ENCODE assay signal across 15 cellular contexts in genomic region chr7:94212160-94212559, GRCh38.
"Had no signal": no experiment of that assay in that cellular context is flagged by ENCODE, and none has a peak within 500 bp of the region (broad histone marks: within the 10 kb centered on the region; RNA-seq: fewer than 3 reads in every experiment).

No MANE protein-coding gene starts in this region.

- DNase-seq: activated CD4-positive, alpha-beta T cell treated with anti-CD3 and anti-CD28 coated beads for 4 hours; activated CD8-positive, alpha-beta T cell treated with anti-CD3 and anti-CD28 coated beads for 36 hours; activated effector memory CD4-positive, alpha-beta T cell treated with Interleukin-2 at 50 U/mL for 16 hours; activated naive CD4-positive, alpha-beta T cell treated with anti-CD3 and anti-CD28 coated beads, Interleukin-2, amount 50 U/mL, for 16 hours; activated T-cell treated with anti-CD3 and anti-CD28 coated beads, Interleukin-2, amount 50 U/mL, for 4 hours; dorsolateral prefrontal cortex; erythroblast; islet precursor cell; mammary epithelial cell; naive B cell; stimulated activated CD4-positive, alpha-beta T cell treated with anti-CD3 and anti-CD28 coated beads, Interleukin-2, amount 100 ng/mL, for 48 hours; stimulated activated naive B cell treated with anti-CD40 and anti-IgM and Interleukin-4, amounts not matched to agents 10 μg/mL and 1 μg/mL and 100 μg/mL, for 72 hours; thyroid gland had no signal

- H3K9me3 ChIP-seq: neutrophil, thyroid gland had no signal

- ATAC-seq: activated CD8-positive, alpha-beta T cell treated with anti-CD3 and anti-CD28 coated beads for 36 hours; activated T-cell treated with anti-CD3 and anti-CD28 coated beads, Interleukin-2, amount 50 U/mL, for 4 hours; stimulated activated naive B cell treated with anti-CD40 and anti-IgM and Interleukin-4, amounts not matched to agents 10 μg/mL and 1 μg/mL and 100 μg/mL, for 72 hours had no signal

- H3K27me3 ChIP-seq: neutrophil, thyroid gland had no signal

- H3K27ac ChIP-seq: dorsolateral prefrontal cortex, neutrophil, parathyroid adenoma, thyroid gland had no signal

- H3K4me3 ChIP-seq: dorsolateral prefrontal cortex, thyroid gland had no signal

- H3K9ac ChIP-seq: parathyroid adenoma had no signal

- H3K4me1 ChIP-seq: parathyroid adenoma, thyroid gland had no signal

- H3K36me3 ChIP-seq: neutrophil, thyroid gland had no signal

- H2AFZ ChIP-seq: parathyroid adenoma had no signal
